1 cellular context compared by ENCODE assay signal in genomic region chr9:128142061-128142460, GRCh38.
TF ChIP-seq lines count a peak whose summit lies in the region.

No MANE protein-coding gene starts in this region.

TF ChIP-seq in K562, 482 proteins besides CTCF, POLR2A, EP300 and RAD21:
- TF ChIP-seq NR2F6 (CRISPR knock-in tag; IDR thresholded peaks at IDR 0.05): no peak
- no peak for TF ChIP-seq RFX7 (CRISPR knock-in tag; IDR thresholded peaks at IDR 0.05)
- TF ChIP-seq GABPA (tag; conservative IDR thresholded peaks at IDR 0.05; ENCODE audit: low read depth): peak; percentile 38; the same call in 1 of the 2 replicates
- no peak for TF ChIP-seq PCBP2 (IDR thresholded peaks at IDR 0.05; ENCODE audit: low read depth, low read length, poor library complexity, severe bottlenecking)
- no peak for TF ChIP-seq PYGO2 (tag; IDR thresholded peaks at IDR 0.05)
- 0 out of 2 replicates have a peak, but pooled peaks have one; percentile 55 for TF ChIP-seq ZNF224 (CRISPR knock-in tag; IDR thresholded peaks at IDR 0.05)
- no peak for TF ChIP-seq ZNF77 (CRISPR knock-in tag; IDR thresholded peaks at IDR 0.05)
- TF ChIP-seq ELF2 (CRISPR knock-in tag; IDR thresholded peaks at IDR 0.05): no peak
- no peak for TF ChIP-seq RBM39 (optimal IDR thresholded peaks at IDR 0.05; ENCODE audit: low read depth, low read length)
- no peak for TF ChIP-seq ARID3B (CRISPR knock-in tag; IDR thresholded peaks at IDR 0.05; ENCODE audit: borderline replicate concordance)
- TF ChIP-seq GTF2F1 (IDR thresholded peaks at IDR 0.05; ENCODE audit: low read depth, low read length): no peak
- no peak for TF ChIP-seq E4F1 (CRISPR knock-in tag; IDR thresholded peaks at IDR 0.05; ENCODE audit: borderline replicate concordance)
- no peak for TF ChIP-seq CBFB (CRISPR knock-in tag; IDR thresholded peaks at IDR 0.05)
- TF ChIP-seq SIX5 (IDR thresholded peaks at IDR 0.05; ENCODE audit: borderline replicate concordance in 1 of 2, insufficient read depth in 1 of 2, low read depth in 1 of 2, low read length in 2 of 2): no peak
- no peak for TF ChIP-seq RBM22 (IDR thresholded peaks at IDR 0.05; ENCODE audit: low read depth, low read length, poor library complexity, severe bottlenecking)
- TF ChIP-seq HNRNPUL1 (IDR thresholded peaks at IDR 0.05; ENCODE audit: low read length): no peak
TF ChIP-seq in K562: peak in this region for 2.
